1 cellular context compared by ENCODE assay signal in genomic region chr4:148166132-148166531, GRCh38.
TF ChIP-seq lines count a peak whose summit lies in the region.

No MANE protein-coding gene starts in this region.

TF ChIP-seq in endothelial cell of umbilical vein, 7 proteins besides CTCF, POLR2A, EP300 and RAD21 (continued from another document):
- TF ChIP-seq EZH2 (IDR thresholded peaks at IDR 0.05; ENCODE audit: borderline replicate concordance, low read depth, low read length, severe bottlenecking) = no peak
- no peak for TF ChIP-seq MAX (IDR thresholded peaks at IDR 0.05; ENCODE audit: insufficient read depth, insufficient read length)
- TF ChIP-seq POLR2AphosphoS5 (IDR thresholded peaks at IDR 0.05; ENCODE audit: insufficient read depth, low read depth, low read length) = no peak
- TF ChIP-seq JUN (IDR thresholded peaks at IDR 0.05; ENCODE audit: borderline replicate concordance, insufficient read depth, insufficient read length, low read depth) = no peak
